3 cellular contexts compared by ENCODE assay signal in genomic region chr13:25934127-25934526, GRCh38.
"Had no signal": no experiment of that assay in that cellular context is flagged by ENCODE, and none has a peak within 500 bp of the region (broad histone marks: within the 10 kb centered on the region; RNA-seq: fewer than 3 reads in every experiment).

No MANE protein-coding gene starts in this region.

- H3K4me3 ChIP-seq: GM12878 had no signal

- ATAC-seq: GM12878 had no signal

- DNase-seq: GDM1, GF-D8 had no signal
